Comparison of ENCODE assay signal across 8 cellular contexts in the genomic region with DNA sequence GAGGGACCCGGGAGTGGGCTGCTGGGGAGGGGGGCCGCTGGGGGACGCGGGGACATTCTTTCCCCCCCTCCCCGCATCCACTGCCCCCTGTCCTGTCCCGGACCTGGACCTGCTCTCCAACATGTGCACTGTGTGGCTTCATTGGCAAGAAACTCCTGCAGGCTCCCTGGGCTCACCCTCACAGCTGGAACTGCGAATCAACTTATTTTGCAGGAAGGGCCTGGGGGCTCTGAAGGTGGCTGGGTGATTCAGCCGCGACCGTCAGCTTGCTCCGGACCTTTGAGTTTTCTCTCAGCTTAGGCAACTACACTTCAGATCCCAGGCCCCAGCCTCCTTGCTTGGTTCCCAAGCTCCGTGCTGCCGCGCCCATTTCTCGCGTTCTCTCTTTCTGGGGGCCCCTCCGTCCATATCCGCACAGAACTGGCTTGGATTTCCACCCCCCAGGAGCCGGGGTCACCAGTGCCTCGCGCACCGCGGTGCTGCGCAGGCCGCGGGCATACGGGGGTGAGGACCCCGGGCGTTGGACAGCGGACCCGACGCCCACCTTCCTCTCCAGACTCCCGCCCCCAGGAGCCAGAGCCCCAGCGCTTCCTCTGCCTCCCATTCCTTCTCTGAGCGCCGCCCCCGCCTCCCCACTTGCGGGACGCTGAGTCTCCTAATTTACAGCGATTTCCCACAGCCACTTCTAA. TPM values are rescaled to one million over a fixed set of nuclear protein-coding genes. Genes with fewer than 3 reads are reported as not detected.
DNase-seq lines count a peak whose midpoint lies in the region; ATAC-seq and TF ChIP-seq lines count a peak whose summit lies in the region.

No MANE protein-coding gene starts in this region.

- 5 to 8% methylated on average over 20 to 38 of the region's 40 CpGs for WGBS in testis, 2 donors

- ATAC-seq in HG03457 (IDR thresholded peaks at IDR 0.05; ENCODE audit: unreplicated experiment) (no peak), GM21390 (IDR thresholded peaks at IDR 0.05; ENCODE audit: unreplicated experiment) (no peak)

- H3K4me3 ChIP-seq in testis: peak overlapping the region; percentile 86 to 93

- peaks cover 83% of the 10 kb centered on the region for H3K27me3 Mint-ChIP-seq in brain

- H3K27me3 ChIP-seq in layer of hippocampus (ENCODE audit: control insufficient read depth, insufficient read depth, low read length): peaks cover 17% of the 10 kb centered on the region
- H3K27me3 ChIP-seq in testis: no peaks in the 10 kb centered on the region

- H3K36me3 ChIP-seq in testis (ENCODE audit: low read depth, missing control alignments): no peaks in the 10 kb centered on the region

- H3K4me3 Mint-ChIP-seq in brain: peak overlapping the region; percentile 74 to 89 (median 77)

- intact Hi-C loops in testis (cut with DNase I; ENCODE audit: low total_unique reads): loop anchor here (10.0 kb wide), 1 partner anchor 152 kb away; no protein-coding TSS in a partner anchor

- TF ChIP-seq POLR2A in testis (IDR thresholded peaks at IDR 0.05): no peak

- TF ChIP-seq CTCF in brain (conservative IDR thresholded peaks at IDR 0.05) (no peak), testis (IDR thresholded peaks at IDR 0.05) (no peak)

- DNase-seq in A172 (ENCODE audit: low spot score): peak; percentile 42
- peak; percentile 69 for DNase-seq in HT1080 (ENCODE audit: low read depth)
- DNase-seq in testis: peak; percentile 47
- DNase-seq in NCI-H128 (lab: John Stamatoyannopoulos, UW; ENCODE audit: unreplicated experiment): no peak

- peak overlapping the region in 4 of 5 experiments; percentile 5 to 94 (median 74) for H3K27ac Mint-ChIP-seq in brain

- peak overlapping the region; percentile 53 for H3K27ac ChIP-seq in layer of hippocampus (ENCODE audit: low read depth, low read length)
- H3K27ac ChIP-seq in testis: peak overlapping the region; percentile 84 to 95

- no peaks in the 10 kb centered on the region for H3K36me3 Mint-ChIP-seq in brain

- no peaks in the 10 kb centered on the region for H3K9me3 Mint-ChIP-seq in brain

- no peaks in the 10 kb centered on the region for H3K9me3 ChIP-seq in testis

- H3K4me1 Mint-ChIP-seq in brain: peaks cover 71% of the 10 kb centered on the region

- peaks cover 44% of the 10 kb centered on the region for H3K4me1 ChIP-seq in testis

RNA-seq across cellular contexts. Expression of gene AHNAK, which starts 0.5 kb away (rescaled TPM):
- 298 and 391 TPM in 2 replicates for total RNA-seq in A172 (2014; rRNA removed; shearing (Covaris generic))
- total RNA-seq in HT1080 (2014; rRNA removed; shearing (Covaris generic)): 184 and 193 TPM in 2 replicates
- 26.7 and 39.2 TPM in 2 replicates for polyA plus RNA-seq in HT1080 (2015; cell fraction: cytosol; rRNA removed)
- 503 and 597 TPM in 2 replicates for polyA plus RNA-seq in HT1080 (2015; cell fraction: nucleus; rRNA removed)
- polyA plus RNA-seq in brain (ENCODE audit: insufficient read depth, low read depth, low replicate concordance) (17.2 TPM), testis (ENCODE audit: insufficient read depth, low read depth, low replicate concordance) (95.8 TPM)
- total RNA-seq in testis: 100 to 1,000 TPM; 137 to 148 TPM

RNA-seq across cellular contexts. Expression of gene EEF1G, which starts 26.6 kb away (rescaled TPM):
- 1,294 and 1,343 TPM in 2 replicates for total RNA-seq in A172 (2014; rRNA removed; shearing (Covaris generic))
- 1,970 and 1,995 TPM in 2 replicates for total RNA-seq in HT1080 (2014; rRNA removed; shearing (Covaris generic))
- polyA plus RNA-seq in HT1080 (2015; cell fraction: cytosol; rRNA removed): 2,414 and 2,444 TPM in 2 replicates
- polyA plus RNA-seq in HT1080 (2015; cell fraction: nucleus; rRNA removed): 1,033 and 1,120 TPM in 2 replicates
- polyA plus RNA-seq in brain (ENCODE audit: insufficient read depth, low read depth, low replicate concordance) (3,048 TPM), testis (ENCODE audit: insufficient read depth, low read depth, low replicate concordance) (1,165 TPM)
- total RNA-seq in testis: 100 to 1,000 TPM; 607 to 868 TPM

RNA-seq across cellular contexts. Expression of gene TUT1, which starts 44.2 kb away (rescaled TPM):
- total RNA-seq in A172 (2014; rRNA removed; shearing (Covaris generic)): 7.9 and 9.6 TPM in 2 replicates
- total RNA-seq in HT1080 (2014; rRNA removed; shearing (Covaris generic)): 19.6 and 21.0 TPM in 2 replicates
- polyA plus RNA-seq in HT1080 (2015; cell fraction: cytosol; rRNA removed): 27.4 and 27.9 TPM in 2 replicates
- 89.5 and 94.7 TPM in 2 replicates for polyA plus RNA-seq in HT1080 (2015; cell fraction: nucleus; rRNA removed)
- polyA plus RNA-seq in brain (ENCODE audit: insufficient read depth, low read depth, low replicate concordance) (28.4 TPM), testis (ENCODE audit: insufficient read depth, low read depth, low replicate concordance) (25.0 TPM)
- total RNA-seq in testis: 10 to 100 TPM; 24.3 to 30.0 TPM

RNA-seq across cellular contexts. Expression of gene MTA2, which starts 54.6 kb away (rescaled TPM):
- 114 and 139 TPM in 2 replicates for total RNA-seq in A172 (2014; rRNA removed; shearing (Covaris generic))
- 179 and 193 TPM in 2 replicates for total RNA-seq in HT1080 (2014; rRNA removed; shearing (Covaris generic))
- polyA plus RNA-seq in HT1080 (2015; cell fraction: cytosol; rRNA removed): 73.0 and 73.7 TPM in 2 replicates
- 174 and 191 TPM in 2 replicates for polyA plus RNA-seq in HT1080 (2015; cell fraction: nucleus; rRNA removed)
- polyA plus RNA-seq in brain (ENCODE audit: insufficient read depth, low read depth, low replicate concordance) (111 TPM), testis (ENCODE audit: insufficient read depth, low read depth, low replicate concordance) (87.6 TPM)
- total RNA-seq in testis: 100 to 1,000 TPM in 1 of 2 donors, 10 to 100 TPM in 1; 97.2 to 115 TPM
